18 cellular contexts compared by ENCODE assay signal in genomic region chr9:5651246-5651645, GRCh38.
"Had no signal": no experiment of that assay in that cellular context is flagged by ENCODE, and none has a peak within 500 bp of the region (broad histone marks: within the 10 kb centered on the region; RNA-seq: fewer than 3 reads in every experiment).

No MANE protein-coding gene starts in this region.

- H3K27me3 ChIP-seq: esophagus muscularis mucosa, pancreas, upper lobe of right lung had no signal

- DNase-seq: activated CD4-positive, alpha-beta memory T cell treated with anti-CD3 and anti-CD28 coated beads for 36 hours; activated CD4-positive, alpha-beta T cell treated with anti-CD3 and anti-CD28 coated beads for 36 hours; activated naive CD8-positive, alpha-beta T cell treated with anti-CD3 and anti-CD28 coated beads, Interleukin-2, amount 10 ng/mL, durations not matched to agents 7 days and 5 days; anterior cingulate cortex; effector CD8-positive, alpha-beta T cell; mucosa of descending colon; naive B cell; pancreas; stimulated activated CD4-positive, alpha-beta T cell treated with anti-CD3 and anti-CD28 coated beads, Interleukin-4, amount 100 ng/mL, for 24 hours; upper lobe of right lung had no signal

- H3K4me3 Mint-ChIP-seq: activated CD4-positive, alpha-beta memory T cell treated with anti-CD3 and anti-CD28 coated beads for 36 hours; activated CD4-positive, alpha-beta T cell treated with anti-CD3 and anti-CD28 coated beads for 36 hours; activated naive CD8-positive, alpha-beta T cell treated with anti-CD3 and anti-CD28 coated beads, Interleukin-2, amount 10 ng/mL, durations not matched to agents 7 days and 5 days; dendritic cell treated with granulocyte-macrophage colony-stimulating factor and Interleukin-4, amounts not matched to agents 40 ng/mL and 50 ng/mL, for 4 days; memory B cell; stimulated activated effector memory CD8-positive, alpha-beta T cell treated with anti-CD3 and anti-CD28 coated beads, Interleukin-12 subunit alpha, Interleukin-12 subunit beta, amount 100 ng/mL, for 72 hours; T-helper 2 cell treated with Interferon-gamma antibody and Interleukin-4, amounts not matched to agents 5 μg/mL and 100 μg/mL, for 36 hours; WTC11 had no signal

- H3K4me3 ChIP-seq: esophagus muscularis mucosa, mucosa of descending colon, pancreas, thoracic aorta, upper lobe of right lung had no signal

- H3K27ac ChIP-seq: esophagus muscularis mucosa, pancreas, thoracic aorta, upper lobe of right lung had no signal

- ATAC-seq: activated CD4-positive, alpha-beta T cell treated with anti-CD3 and anti-CD28 coated beads for 36 hours; sciatic nerve; stimulated activated effector memory CD8-positive, alpha-beta T cell treated with anti-CD3 and anti-CD28 coated beads, Interleukin-12 subunit alpha, Interleukin-12 subunit beta, amount 100 ng/mL, for 72 hours had no signal

- H3K36me3 Mint-ChIP-seq: stimulated activated effector memory CD8-positive, alpha-beta T cell treated with anti-CD3 and anti-CD28 coated beads, Interleukin-12 subunit alpha, Interleukin-12 subunit beta, amount 100 ng/mL, for 72 hours had no signal

- H3K27ac Mint-ChIP-seq: activated CD4-positive, alpha-beta memory T cell treated with anti-CD3 and anti-CD28 coated beads for 36 hours; activated CD4-positive, alpha-beta T cell treated with anti-CD3 and anti-CD28 coated beads for 36 hours; activated naive CD8-positive, alpha-beta T cell treated with anti-CD3 and anti-CD28 coated beads, Interleukin-2, amount 10 ng/mL, durations not matched to agents 7 days and 5 days; dendritic cell treated with granulocyte-macrophage colony-stimulating factor and Interleukin-4, amounts not matched to agents 40 ng/mL and 50 ng/mL, for 4 days; memory B cell; stimulated activated effector memory CD8-positive, alpha-beta T cell treated with anti-CD3 and anti-CD28 coated beads, Interleukin-12 subunit alpha, Interleukin-12 subunit beta, amount 100 ng/mL, for 72 hours; T-helper 2 cell treated with Interferon-gamma antibody and Interleukin-4, amounts not matched to agents 5 μg/mL and 100 μg/mL, for 36 hours; WTC11 had no signal

- H3K27me3 Mint-ChIP-seq: activated CD4-positive, alpha-beta memory T cell treated with anti-CD3 and anti-CD28 coated beads for 36 hours; activated CD4-positive, alpha-beta T cell treated with anti-CD3 and anti-CD28 coated beads for 36 hours; activated naive CD8-positive, alpha-beta T cell treated with anti-CD3 and anti-CD28 coated beads, Interleukin-2, amount 10 ng/mL, durations not matched to agents 7 days and 5 days; dendritic cell treated with granulocyte-macrophage colony-stimulating factor and Interleukin-4, amounts not matched to agents 40 ng/mL and 50 ng/mL, for 4 days; memory B cell; naive B cell had no signal

- H3K4me1 ChIP-seq: pancreas, upper lobe of right lung had no signal

- H3K36me3 ChIP-seq: esophagus muscularis mucosa, pancreas, thoracic aorta, upper lobe of right lung had no signal
